10 cellular contexts compared by ENCODE assay signal in the genomic region with DNA sequence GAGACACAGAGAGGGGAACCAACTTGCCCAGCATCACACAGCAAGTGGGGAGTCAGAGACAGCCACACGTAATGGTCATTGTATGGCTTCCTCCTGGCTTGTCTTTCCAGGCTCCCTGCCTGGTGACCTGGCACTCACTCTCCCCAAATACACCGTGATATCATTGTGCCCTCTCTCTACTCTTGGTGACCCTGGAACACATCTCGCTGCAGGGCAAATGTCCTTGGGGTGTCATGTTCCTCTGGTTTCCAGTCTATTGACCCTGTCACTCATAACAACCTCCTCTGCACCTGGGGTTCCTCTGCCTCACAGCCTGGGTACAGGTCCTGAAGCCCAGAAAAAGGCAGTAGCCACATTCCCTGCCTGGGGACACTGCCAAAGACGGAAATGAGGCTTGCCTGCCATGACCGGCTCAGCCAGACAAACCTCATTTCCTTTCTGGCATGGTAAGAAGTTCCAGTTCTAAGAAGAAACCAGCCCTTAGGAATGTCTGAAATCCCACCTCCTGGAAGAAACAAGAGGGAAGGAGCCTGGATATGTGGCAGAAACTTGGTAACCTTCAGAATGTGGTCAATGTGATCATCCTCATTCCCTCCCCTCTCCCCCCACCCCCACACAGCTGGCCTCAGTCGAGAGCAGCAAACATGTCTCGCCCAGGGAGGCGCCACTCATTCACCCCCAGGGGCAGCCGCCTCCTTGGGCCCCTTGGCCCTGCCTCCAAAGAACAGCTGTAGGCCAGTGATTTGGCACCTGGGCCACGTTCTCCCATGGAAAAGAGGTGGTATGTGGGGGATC. TPM values are rescaled to one million over a fixed set of nuclear protein-coding genes. Genes with fewer than 3 reads are reported as not detected.
DNase-seq lines count a peak whose midpoint lies in the region; ATAC-seq and TF ChIP-seq lines count a peak whose summit lies in the region.
"Had no signal": no experiment of that assay in that cellular context is flagged by ENCODE, and none has a peak within 500 bp of the region (broad histone marks: within the 10 kb centered on the region; RNA-seq: fewer than 3 reads in every experiment).

No MANE protein-coding gene starts in this region.

- H3K56ac ChIP-seq in H9 (ENCODE audit: insufficient read length, low read depth, low read length): no peak overlapping the region

- H3K4me3 Mint-ChIP-seq in H9 (no peak overlapping the region), brain (no peak overlapping the region)
- H3K4me3 Mint-ChIP-seq in stimulated activated memory B cell treated with anti-CD40 and anti-IgM and Interleukin-4, amounts not matched to agents 10 μg/mL and 1 μg/mL and 100 μg/mL, for 72 hours: no peak overlapping the region

- no peak overlapping the region for H3K14ac ChIP-seq in H9 (ENCODE audit: insufficient read depth, low read length)

- H3K9me3 Mint-ChIP-seq in H9 (no peaks in the 10 kb centered on the region), brain (no peaks in the 10 kb centered on the region)
- no peaks in the 10 kb centered on the region for H3K9me3 Mint-ChIP-seq in stimulated activated memory B cell treated with anti-CD40 and anti-IgM and Interleukin-4, amounts not matched to agents 10 μg/mL and 1 μg/mL and 100 μg/mL, for 72 hours

- no peak overlapping the region for H2BK20ac ChIP-seq in H9 (ENCODE audit: low read depth, low read length, poor library complexity, severe bottlenecking)

- H3K4me1 Mint-ChIP-seq in H9: peaks cover 27 to 35% of the 10 kb centered on the region in 2 experiments
- H3K4me1 Mint-ChIP-seq in brain: peaks cover 5% of the 10 kb centered on the region
- H3K4me1 Mint-ChIP-seq in stimulated activated memory B cell treated with anti-CD40 and anti-IgM and Interleukin-4, amounts not matched to agents 10 μg/mL and 1 μg/mL and 100 μg/mL, for 72 hours: peaks cover 29% of the 10 kb centered on the region

- H3K4me2 ChIP-seq in H9 (ENCODE audit: insufficient read depth, insufficient read length, low read length): no peak overlapping the region

- H2AFZ ChIP-seq in H9 (ENCODE audit: low read length): no peak overlapping the region

- H3K27ac Mint-ChIP-seq in H9 (peak overlapping the region in 2 of 3 experiments; percentile 75 to 76; a peak in 3 of 7 replicates), brain (peak overlapping the region in 3 of 5 experiments; percentile 17 to 61 (median 42))
- H3K27ac Mint-ChIP-seq in stimulated activated memory B cell treated with anti-CD40 and anti-IgM and Interleukin-4, amounts not matched to agents 10 μg/mL and 1 μg/mL and 100 μg/mL, for 72 hours: peak overlapping the region; percentile 48

- H2AK5ac ChIP-seq in H9 (ENCODE audit: insufficient read length, low read length): no peak overlapping the region

- H3K27ac ChIP-seq in H9 (ENCODE audit: insufficient read length, low read depth, low read length): no peak overlapping the region

- no peak overlapping the region for H4K8ac ChIP-seq in H9 (replicated peaks; ENCODE audit: insufficient read length, low read depth, low read length)

- no peak overlapping the region for H3K18ac ChIP-seq in H9 (ENCODE audit: insufficient read length, low read depth, low read length)

- no peaks in the 10 kb centered on the region for H4K20me1 ChIP-seq in H9 (ENCODE audit: control insufficient read depth, insufficient read depth, insufficient read length)

- TF ChIP-seq CTCF in H9 (conservative IDR thresholded peaks at IDR 0.05): no peak
- no peak for TF ChIP-seq CTCF in brain (conservative IDR thresholded peaks at IDR 0.05)

- H2BK15ac ChIP-seq in H9 (ENCODE audit: low read depth, low read length): no peak overlapping the region

- H3K23ac ChIP-seq in H9 (ENCODE audit: insufficient read length, low read depth, low read length): no peak overlapping the region

- H3K36me3 Mint-ChIP-seq in H9 (ENCODE audit: insufficient read depth in 1 of 3, low read depth in 3 of 3) (no peaks in the 10 kb centered on the region), brain (no peaks in the 10 kb centered on the region)
- H3K36me3 Mint-ChIP-seq in stimulated activated memory B cell treated with anti-CD40 and anti-IgM and Interleukin-4, amounts not matched to agents 10 μg/mL and 1 μg/mL and 100 μg/mL, for 72 hours: peaks cover 18% of the 10 kb centered on the region

- H2BK5ac ChIP-seq in H9 (ENCODE audit: insufficient read length, low read length): no peak overlapping the region

- H2BK120ac ChIP-seq in H9 (ENCODE audit: low read depth, low read length, poor library complexity, severe bottlenecking): no peak overlapping the region

- no peak overlapping the region for H3K9ac ChIP-seq in H9 (ENCODE audit: extremely low read depth, insufficient read length, low read length)

- ATAC-seq in stimulated activated memory B cell treated with anti-CD40 and anti-IgM and Interleukin-4, amounts not matched to agents 10 μg/mL and 1 μg/mL and 100 μg/mL, for 72 hours: no peak
- ATAC-seq in GM18873 (IDR thresholded peaks at IDR 0.05; ENCODE audit: low FRiP score, unreplicated experiment) (no peak), GM19328 (IDR thresholded peaks at IDR 0.05; ENCODE audit: unreplicated experiment) (no peak), HG03039 (IDR thresholded peaks at IDR 0.05; ENCODE audit: unreplicated experiment) (no peak)

- no peaks in the 10 kb centered on the region for H3K79me2 ChIP-seq in H9 (ENCODE audit: insufficient read depth, low read length)

- H3K4me1 ChIP-seq in H9 (ENCODE audit: insufficient read depth, low read length): no peaks in the 10 kb centered on the region; the same call in 1 of the 2 replicates

- no peaks in the 10 kb centered on the region for H3K79me1 ChIP-seq in H9 (ENCODE audit: insufficient read depth, low read depth, low read length, poor library complexity, severe bottlenecking)

- H3T11ph ChIP-seq in H9 (ENCODE audit: low read length): no peak overlapping the region

- DNase-seq in H9: peak; percentile 44
- DNase-seq in iris pigment epithelial cell (ENCODE audit: low read depth): peak; percentile 72
- DNase-seq in stimulated activated CD8-positive, alpha-beta memory T cell treated with anti-CD3 and anti-CD28 coated beads, Interleukin-4, amount 100 ng/mL, for 48 hours: no peak
- DNase-seq: activated gamma-delta T cell, small intestine had no signal

- H2BK12ac ChIP-seq in H9 (ENCODE audit: insufficient read length, low read depth, low read length): no peak overlapping the region

- no peaks in the 10 kb centered on the region for H3K23me2 ChIP-seq in H9 (ENCODE audit: insufficient read length, low read depth, low read length, poor library complexity, severe bottlenecking)

- no peak overlapping the region for H4K91ac ChIP-seq in H9 (ENCODE audit: insufficient read length, low read depth, low read length)

- no peak overlapping the region for H3K4ac ChIP-seq in H9 (ENCODE audit: low read depth, low read length)

- H3K27me3 ChIP-seq in H9 (ENCODE audit: insufficient read depth, low read length): no peaks in the 10 kb centered on the region

- H4K5ac ChIP-seq in H9 (ENCODE audit: insufficient read length, low read depth, low read length): no peak overlapping the region

- H3K9me3 ChIP-seq in H9 (ENCODE audit: control insufficient read depth, low read depth, low read length): no peaks in the 10 kb centered on the region

- no CpG with 5 or more reads among the region's 10 CpGs for WGBS in H9 (ENCODE audit: extremely low coverage, insufficient read length, low lambda C conversion rate)

- H3K27me3 Mint-ChIP-seq in H9 (ENCODE audit: low read depth): no peaks in the 10 kb centered on the region; the same call in 1 of the 2 replicates
- peaks cover 3% of the 10 kb centered on the region for H3K27me3 Mint-ChIP-seq in brain
- H3K27me3 Mint-ChIP-seq in stimulated activated memory B cell treated with anti-CD40 and anti-IgM and Interleukin-4, amounts not matched to agents 10 μg/mL and 1 μg/mL and 100 μg/mL, for 72 hours: no peaks in the 10 kb centered on the region

RNA-seq across cellular contexts. Expression of a gene that starts 30.6 kb away (rescaled TPM):
- total RNA-seq in H9 (2021): 26.3 and 26.9 TPM in 2 replicates
- 23.1 TPM for polyA plus RNA-seq in brain (ENCODE audit: insufficient read depth, low read depth, low replicate concordance)
